ENCODE assay signal across 1 cellular context in the genomic region with DNA sequence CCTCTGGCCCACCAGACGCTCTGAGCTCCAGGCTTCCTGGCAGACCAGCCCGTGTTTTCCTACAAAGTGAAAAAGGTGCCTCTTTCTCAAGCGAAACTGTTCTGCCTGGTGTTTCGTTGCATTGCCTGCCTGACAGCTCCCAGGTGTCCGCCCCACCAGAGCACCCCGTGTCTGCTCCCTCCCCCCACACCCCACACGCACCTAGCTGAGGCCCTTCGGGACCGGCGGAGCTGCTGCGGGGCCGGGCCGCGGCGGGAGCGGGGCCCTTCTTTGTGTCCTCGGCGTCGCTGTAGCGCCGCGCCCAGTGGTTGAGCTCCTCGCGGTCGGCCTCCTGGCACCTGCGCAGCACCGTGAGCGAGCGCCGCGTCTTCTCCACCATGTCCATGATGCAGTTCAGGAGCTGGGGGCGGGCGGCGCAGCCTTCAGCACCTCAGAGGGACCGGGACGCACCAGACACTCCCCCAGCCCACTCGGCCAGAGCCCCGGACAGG.
TF ChIP-seq lines count a peak whose summit lies in the region.

No MANE protein-coding gene starts in this region.

TF ChIP-seq in A549, 52 proteins besides CTCF, POLR2A, EP300 and RAD21 (continued from another document):
- TF ChIP-seq ESRRA (IDR thresholded peaks at IDR 0.05; ENCODE audit: borderline replicate concordance, low read length): no peak
